Comparison of ENCODE assay signal across 8 cellular contexts in the genomic region with DNA sequence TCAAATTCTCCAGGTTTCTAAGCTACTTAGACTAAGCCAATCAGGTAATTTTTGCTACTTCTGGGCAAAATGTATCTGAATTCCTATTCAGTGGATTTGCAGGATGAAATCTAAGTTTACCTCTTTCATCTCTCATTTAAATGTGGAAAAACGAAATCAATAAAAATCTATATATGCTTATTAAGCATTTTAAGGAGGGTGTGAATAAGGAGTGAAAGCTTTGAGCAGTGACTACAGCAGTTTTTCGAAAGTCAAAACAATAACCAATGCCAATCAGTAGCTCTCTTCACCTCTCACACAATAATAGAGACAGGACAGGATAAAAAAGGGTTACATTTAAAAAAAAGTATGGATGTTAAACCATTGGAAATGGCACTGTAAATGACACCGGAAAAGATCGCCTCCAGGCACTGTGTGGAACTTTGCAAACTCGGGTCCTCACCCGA. TPM values are rescaled to one million over a fixed set of nuclear protein-coding genes. Genes with fewer than 3 reads are reported as not detected.
A peak's percentile ranks its signal among the peaks of the same experiment; 100 is the strongest.
DNase-seq lines count a peak whose midpoint lies in the region; ATAC-seq, FAIRE-seq and TF ChIP-seq lines count a peak whose summit lies in the region.

No MANE protein-coding gene starts in this region.

- TF ChIP-seq EP300 in HepG2 (IDR thresholded peaks at IDR 0.05; ENCODE audit: low read depth in 2 of 2, low read length in 2 of 2) = no peak
- no peak for TF ChIP-seq EP300 in HepG2 (CRISPR knock-in tag; IDR thresholded peaks at IDR 0.05; ENCODE audit: borderline replicate concordance)

- H3K4me3 Mint-ChIP-seq in activated T-helper 1 cell treated with anti-CD3 and anti-CD28 coated beads, Interleukin-12 subunit alpha, Interleukin-12 subunit beta, Interleukin-2, Interleukin-4 antibody, amounts not matched to agents 30 ng/mL and 10 ng/mL and 1 ng/mL, durations not matched to agents 14 hours and 24 hours and 36 hours = peak overlapping the region; percentile 96

- no peaks in the 10 kb centered on the region for H3K9me3 Mint-ChIP-seq in activated T-helper 1 cell treated with anti-CD3 and anti-CD28 coated beads, Interleukin-12 subunit alpha, Interleukin-12 subunit beta, Interleukin-2, Interleukin-4 antibody, amounts not matched to agents 30 ng/mL and 10 ng/mL and 1 ng/mL, durations not matched to agents 14 hours and 24 hours and 36 hours

- peak overlapping the region; percentile 74 for H3K4me2 ChIP-seq in HepG2 (ENCODE audit: low read depth, low read length)

- peak overlapping the region; percentile 45 for H3K9ac ChIP-seq in HepG2 (ENCODE audit: insufficient read depth, low read depth, low read length)

- intact Hi-C loops in activated T-helper 1 cell treated with anti-CD3 and anti-CD28 coated beads, Interleukin-12 subunit alpha, Interleukin-12 subunit beta, Interleukin-2, Interleukin-4 antibody, amounts not matched to agents 30 ng/mL and 10 ng/mL and 1 ng/mL, durations not matched to agents 14 hours and 24 hours and 36 hours (cut with micrococcal nuclease) = loop anchor here (1.0 to 10.0 kb wide), 8 partner anchors 59 to 1647 kb away; a partner anchor contains a TSS
- intact Hi-C loops in HepG2 (cut with micrococcal nuclease; ENCODE audit: unreplicated experiment) = loop anchor here (2.0 to 5.0 kb wide), 2 partner anchors 89 to 101 kb away; a partner anchor contains a TSS
- intact Hi-C loops in uterus (cut with DNase I; ENCODE audit: low total_unique reads) = no loop called here
- intact Hi-C loops in lower leg skin (cut with DNase I; ENCODE audit: low total_unique reads) = no loop called here
- intact Hi-C loops in left colon (cut with DNase I, micrococcal nuclease) = no loop called here

- no peaks in the 10 kb centered on the region; a peak in 1 of 5 replicates for H3K27me3 ChIP-seq in HepG2 (ENCODE audit: control insufficient read depth in 1 of 2, insufficient read depth in 2 of 2, low read length in 2 of 2)
- H3K27me3 ChIP-seq in uterus = no peaks in the 10 kb centered on the region

- H4K20me1 ChIP-seq in HepG2 (ENCODE audit: insufficient read depth, low read length) = no peaks in the 10 kb centered on the region

- no peak for FAIRE-seq in HepG2 (lab: Jason Lieb, UNC)

- POLR2A ChIA-PET in HepG2 (lab: Yijun Ruan, JAX) = interaction anchor here (1.0 to 1.5 kb wide), 6 partner anchors 9 to 157 kb away, joined by 4 to 9 read pairs (median 5); no protein-coding TSS in a partner anchor

- peak overlapping the region; percentile 82 for H2AFZ ChIP-seq in HepG2 (ENCODE audit: low read length)

- H3K27ac Mint-ChIP-seq in activated T-helper 1 cell treated with anti-CD3 and anti-CD28 coated beads, Interleukin-12 subunit alpha, Interleukin-12 subunit beta, Interleukin-2, Interleukin-4 antibody, amounts not matched to agents 30 ng/mL and 10 ng/mL and 1 ng/mL, durations not matched to agents 14 hours and 24 hours and 36 hours = peak overlapping the region; percentile 57

- H3K4me1 ChIP-seq in HepG2 (ENCODE audit: insufficient read depth, low read length) (peaks cover 27% of the 10 kb centered on the region), uterus (no peaks in the 10 kb centered on the region)

- no peaks in the 10 kb centered on the region for H3K36me3 ChIP-seq in HepG2 (replicated peaks in 1 of 2; ENCODE audit: control insufficient read depth in 1 of 2, insufficient read depth in 2 of 2, low read length in 2 of 2)
- no peaks in the 10 kb centered on the region for H3K36me3 ChIP-seq in uterus

- H3K4me1 Mint-ChIP-seq in activated T-helper 1 cell treated with anti-CD3 and anti-CD28 coated beads, Interleukin-12 subunit alpha, Interleukin-12 subunit beta, Interleukin-2, Interleukin-4 antibody, amounts not matched to agents 30 ng/mL and 10 ng/mL and 1 ng/mL, durations not matched to agents 14 hours and 24 hours and 36 hours (ENCODE audit: low read depth) = peaks cover 31% of the 10 kb centered on the region

- TF ChIP-seq POLR2A in HepG2 (IDR thresholded peaks at IDR 0.05; ENCODE audit: insufficient read depth in 1 of 2, low read depth in 2 of 2, low read length in 2 of 2) = no peak; a peak in 1 of 4 replicates
- no peak for TF ChIP-seq POLR2A in uterus (IDR thresholded peaks at IDR 0.05)
- no peak for TF ChIP-seq POLR2A in lower leg skin (IDR thresholded peaks at IDR 0.05)

- no peaks in the 10 kb centered on the region for H3K79me2 ChIP-seq in HepG2 (ENCODE audit: insufficient read depth, low read length)

- 5% methylated on average over 6 of the region's 6 CpGs for WGBS in HepG2 (ENCODE audit: low lambda C conversion rate)
- 1 to 2% methylated on average over 6 of the region's 6 CpGs for WGBS in lower leg skin, 2 donors

- CTCF ChIA-PET in HepG2 (lab: Yijun Ruan, JAX; ENCODE audit: low intra/inter-chr PET ratio, low total read pairs) = no interaction called here

- ATAC-seq in GM18502 (IDR thresholded peaks at IDR 0.05; ENCODE audit: poor library complexity, unreplicated experiment) (peak; percentile 19), HG02798 (IDR thresholded peaks at IDR 0.05; ENCODE audit: poor library complexity, unreplicated experiment) (peak; percentile 18), HepG2 (no peak), left colon (no peak)

- TF ChIP-seq RAD21 in HepG2 (CRISPR knock-in tag; IDR thresholded peaks at IDR 0.05) = no peak

- H3K27me3 Mint-ChIP-seq in activated T-helper 1 cell treated with anti-CD3 and anti-CD28 coated beads, Interleukin-12 subunit alpha, Interleukin-12 subunit beta, Interleukin-2, Interleukin-4 antibody, amounts not matched to agents 30 ng/mL and 10 ng/mL and 1 ng/mL, durations not matched to agents 14 hours and 24 hours and 36 hours (ENCODE audit: insufficient read depth) = peaks cover 2% of the 10 kb centered on the region

- no peak overlapping the region for H3K27ac ChIP-seq in HepG2 (ENCODE audit: extremely low read length, insufficient read depth, low read length)
- peak overlapping the region; percentile 58 to 75 for H3K27ac ChIP-seq in uterus

- TF ChIP-seq CTCF in HepG2 (CRISPR knock-in tag; IDR thresholded peaks at IDR 0.05) = no peak
- no peak for TF ChIP-seq CTCF in uterus (IDR thresholded peaks at IDR 0.05)
- TF ChIP-seq CTCF in lower leg skin (IDR thresholded peaks at IDR 0.05) = no peak

- no TSS peak for BruUV-seq in HepG2 (replicated peaks; lab: Mats Ljungman, UMichigan)

- H3K9me3 ChIP-seq in HepG2 (ENCODE audit: low read length) (no peaks in the 10 kb centered on the region), uterus (no peaks in the 10 kb centered on the region)

- H3K36me3 Mint-ChIP-seq in activated T-helper 1 cell treated with anti-CD3 and anti-CD28 coated beads, Interleukin-12 subunit alpha, Interleukin-12 subunit beta, Interleukin-2, Interleukin-4 antibody, amounts not matched to agents 30 ng/mL and 10 ng/mL and 1 ng/mL, durations not matched to agents 14 hours and 24 hours and 36 hours (ENCODE audit: low read depth) = peaks cover 3% of the 10 kb centered on the region

- in situ Hi-C loops in HepG2 (cut with HindIII; ENCODE audit: extremely low pct_ligation_motif_present, low pct_unique_long_range_greater_than_20kb) = no loop called here

- DNase-seq in activated T-helper 1 cell treated with anti-CD3 and anti-CD28 coated beads, Interleukin-12 subunit alpha, Interleukin-12 subunit beta, Interleukin-2, Interleukin-4 antibody, amounts not matched to agents 30 ng/mL and 10 ng/mL and 1 ng/mL, durations not matched to agents 14 hours and 24 hours and 36 hours (ENCODE audit: low spot score) = no peak
- no peak for DNase-seq in HepG2 (ENCODE audit: low spot score)
- DNase-seq in uterus = no peak
- DNase-seq in lower leg skin (ENCODE audit: low spot score in 2 of 2) = no peak
- no peak for DNase-seq in dedifferentiated amniotic fluid mesenchymal stem cell (ENCODE audit: extremely low spot score)
- no peak for DNase-seq in left colon

- peak overlapping the region; percentile 29 to 48 (median 35); a peak in 5 of 6 replicates for H3K4me3 ChIP-seq in HepG2 (replicated peaks in 1 of 3; ENCODE audit: insufficient read depth in 1 of 3, low read depth in 2 of 3, low read length in 3 of 3)
- peak overlapping the region; percentile 43 to 68 for H3K4me3 ChIP-seq in uterus
- H3K4me3 ChIP-seq in lower leg skin (ENCODE audit: low read depth, poor library complexity, severe bottlenecking) = no peak overlapping the region

TF ChIP-seq in HepG2, 621 proteins besides CTCF, POLR2A, EP300 and RAD21 (continues in another document):
- TF ChIP-seq NR2F1 (CRISPR knock-in tag; IDR thresholded peaks at IDR 0.05) = no peak

RNA-seq across cellular contexts. Expression of a gene that starts 0.5 kb away (rescaled TPM):
- 13.3 and 14.4 TPM in 2 replicates for total RNA-seq in activated T-helper 1 cell treated with anti-CD3 and anti-CD28 coated beads, Interleukin-12 subunit alpha, Interleukin-12 subunit beta, Interleukin-2, Interleukin-4 antibody, amounts not matched to agents 30 ng/mL and 10 ng/mL and 1 ng/mL, durations not matched to agents 14 hours and 24 hours and 36 hours
- total RNA-seq in HepG2 (2016; rRNA removed; fragmentation: Illumina TruSeq; extraction: Trizol) (13.6 and 17.0 TPM in 2 replicates), uterus (10 to 100 TPM in 2 of 4 donors, 1 to 10 TPM in 2; 7.2 to 35.5 (median 13.2) TPM), lower leg skin (10 to 100 TPM in 3 of 4 donors, 1 to 10 TPM in 1; 7.8 to 17.1 (median 11.1) TPM), left colon (10 to 100 TPM; 46.8 to 48.6 TPM)
- 3.3 and 5.4 TPM in 2 replicates for total RNA-seq in HepG2 (2016; cell fraction: cytosol; rRNA removed; fragmentation: Illumina TruSeq; extraction: Trizol; ENCODE audit: low read depth)
- total RNA-seq in HepG2 (2016; cell fraction: insoluble cytoplasmic fraction; rRNA removed; fragmentation: Illumina TruSeq; extraction: Trizol) = 13.3 and 15.8 TPM in 2 replicates
- total RNA-seq in HepG2 (2016; cell fraction: membrane; rRNA removed; fragmentation: Illumina TruSeq; extraction: Trizol) = 3.3 and 3.4 TPM in 2 replicates
- 24.3 and 24.4 TPM in 2 replicates for total RNA-seq in HepG2 (2016; cell fraction: nucleus; rRNA removed; fragmentation: Illumina TruSeq; extraction: Trizol)
- 7.1 and 10.8 TPM in 2 replicates for polyA plus RNA-seq in HepG2 (2011; rRNA removed)
- polyA plus RNA-seq in HepG2 (2011; cell fraction: cytosol; rRNA removed) = 5.0 and 7.0 TPM in 2 replicates
- polyA plus RNA-seq in HepG2 (2011; cell fraction: nucleus; rRNA removed) = 3.3 and 3.6 TPM in 2 replicates
- polyA plus RNA-seq in HepG2 (2012) = 4.7 and 6.3 TPM in 2 replicates
- 1.2 and 1.4 TPM in 2 replicates for polyA plus RNA-seq in HepG2 (2016; cell fraction: cytosol; fragmentation: Illumina TruSeq; extraction: Trizol; ENCODE audit: low read depth)
- polyA plus RNA-seq in HepG2 (2016; cell fraction: insoluble cytoplasmic fraction; fragmentation: Illumina TruSeq; extraction: Trizol; ENCODE audit: low read depth) = 19.7 and 20.6 TPM in 2 replicates
- 3.2 and 4.0 TPM in 2 replicates for polyA plus RNA-seq in HepG2 (2016; cell fraction: membrane; fragmentation: Illumina TruSeq; extraction: Trizol; ENCODE audit: low read depth)
- polyA plus RNA-seq in HepG2 (2016; cell fraction: nucleus; fragmentation: Illumina TruSeq; extraction: Trizol; ENCODE audit: insufficient read depth, low read depth) = 8.6 and 11.4 TPM in 2 replicates
- 4.7 and 5.4 TPM in 2 replicates for polyA minus RNA-seq in HepG2 (2011; rRNA and poly(A)+ RNA removed; ENCODE audit: low replicate concordance)
- polyA minus RNA-seq in HepG2 (2011; cell fraction: cytosol; rRNA and poly(A)+ RNA removed) = 4.5 and 5.4 TPM in 2 replicates
- 21.6 and 28.8 TPM in 2 replicates for polyA minus RNA-seq in HepG2 (2011; cell fraction: nucleus; rRNA and poly(A)+ RNA removed)

Comparison
In these comparisons a context has a peak if more than half of its experiments do, and no peak if none do; other contexts are left out.
1. ATAC-seq: peak in GM18502 (single experiment) and HG02798 (single experiment); none in HepG2 (single experiment) and left colon (single experiment).
2. intact Hi-C loops: an anchor here in activated T-helper 1 cell treated with anti-CD3 and anti-CD28 coated beads, Interleukin-12 subunit alpha, Interleukin-12 subunit beta, Interleukin-2, Interleukin-4 antibody, amounts not matched to agents 30 ng/mL and 10 ng/mL and 1 ng/mL, durations not matched to agents 14 hours and 24 hours and 36 hours (1.0 to 10.0 kb wide) and HepG2 (2.0 to 5.0 kb wide); none called in uterus, lower leg skin and left colon.